Comparison of ENCODE assay signal across 30 cellular contexts in genomic region chr22:24370426-24370825, GRCh38. TPM values are rescaled to one million over a fixed set of nuclear protein-coding genes. Genes with fewer than 3 reads are reported as not detected.
DNase-seq lines count a peak whose midpoint lies in the region; ATAC-seq, FAIRE-seq and TF ChIP-seq lines count a peak whose summit lies in the region.
"Had no signal": no experiment of that assay in that cellular context is flagged by ENCODE, and none has a peak within 500 bp of the region (broad histone marks: within the 10 kb centered on the region; RNA-seq: fewer than 3 reads in every experiment).

No MANE protein-coding gene starts in this region.

- peaks cover 81% of the 10 kb centered on the region for H3K36me3 Mint-ChIP-seq in MCF 10A (ENCODE audit: insufficient read depth, unreplicated experiment)

- BruUV-seq in mammary epithelial cell (replicated peaks; lab: Mats Ljungman, UMichigan) (no TSS peak), MCF 10A (replicated peaks; lab: Mats Ljungman, UMichigan) (no TSS peak)

- in situ Hi-C loops in mammary epithelial cell (cut with MboI; ENCODE audit: low sequenced_read_pairs in 2 of 2), result no loop called here

- H3K79me2 ChIP-seq in mammary epithelial cell (ENCODE audit: insufficient read depth, low read length), result no peaks in the 10 kb centered on the region

- WGBS in mammary epithelial cell (ENCODE audit: low coverage, missing lambda C conversion rate), result 13% methylated on average over 2 of the region's 2 CpGs

- no peak overlapping the region for H3K4me3 ChIP-seq in mammary epithelial cell (replicated peaks in 1 of 3; ENCODE audit: insufficient read depth in 1 of 3, low read depth in 2 of 3, low read length in 3 of 3)
- H3K4me3 ChIP-seq in bronchial epithelial cell (ENCODE audit: low read depth, low read length), result no peak overlapping the region
- no peak overlapping the region for H3K4me3 ChIP-seq in fibroblast of the aortic adventitia (ENCODE audit: low read depth, low read length)
- H3K4me3 ChIP-seq in vagina, result no peak overlapping the region
- H3K4me3 ChIP-seq: A549, breast epithelium, gastroesophageal sphincter, K562, ovary, Peyer's patch, upper lobe of left lung had no signal

- no peaks in the 10 kb centered on the region for H4K20me1 ChIP-seq in mammary epithelial cell (ENCODE audit: insufficient read depth, low read length)

- H3K9ac ChIP-seq in mammary epithelial cell (ENCODE audit: insufficient read depth, low read length), result no peak overlapping the region

- H3K4me3 Mint-ChIP-seq in MCF 10A (ENCODE audit: unreplicated experiment), result no peak overlapping the region
- H3K4me3 Mint-ChIP-seq: activated CD4-positive, alpha-beta T cell treated with anti-CD3 and anti-CD28 coated beads for 36 hours; activated CD8-positive, alpha-beta T cell treated with anti-CD3 and anti-CD28 coated beads, Interleukin-2, amount 10 ng/mL, durations not matched to agents 7 days and 5 days; CD4-positive, alpha-beta memory T cell had no signal

- H3K27ac ChIP-seq in mammary epithelial cell (ENCODE audit: insufficient read depth, low read depth, low read length) (no peak overlapping the region), vagina (no peak overlapping the region)
- H3K27ac ChIP-seq: A549, breast epithelium, epithelial cell of prostate, gastroesophageal sphincter, ovary, Peyer's patch, VCaP had no signal

- H3K27me3 ChIP-seq in mammary epithelial cell (ENCODE audit: insufficient read depth, low read length) (no peaks in the 10 kb centered on the region), bronchial epithelial cell (ENCODE audit: control insufficient read depth, insufficient read depth, low read length) (no peaks in the 10 kb centered on the region), vagina (no peaks in the 10 kb centered on the region)
- H3K27me3 ChIP-seq: breast epithelium, gastroesophageal sphincter, ovary, Peyer's patch, upper lobe of left lung had no signal

- H3K9me3 Mint-ChIP-seq in MCF 10A (ENCODE audit: unreplicated experiment), result no peaks in the 10 kb centered on the region
- H3K9me3 Mint-ChIP-seq: activated naive CD4-positive, alpha-beta T cell treated with anti-CD3 and anti-CD28 coated beads, Interleukin-2, amount 50 U/mL, for 72 hours had no signal

- H3K4me1 ChIP-seq in mammary epithelial cell (ENCODE audit: insufficient read depth, low read length) (peaks cover 8% of the 10 kb centered on the region), vagina (no peaks in the 10 kb centered on the region)
- H3K4me1 ChIP-seq: breast epithelium, gastroesophageal sphincter, Peyer's patch had no signal

- H3K27ac Mint-ChIP-seq in MCF 10A (ENCODE audit: low read depth, unreplicated experiment), result no peak overlapping the region
- H3K27ac Mint-ChIP-seq: activated CD4-positive, alpha-beta T cell treated with anti-CD3 and anti-CD28 coated beads for 36 hours; activated CD8-positive, alpha-beta T cell treated with anti-CD3 and anti-CD28 coated beads, Interleukin-2, amount 10 ng/mL, durations not matched to agents 7 days and 5 days had no signal

- no peak overlapping the region for H2AFZ ChIP-seq in mammary epithelial cell (ENCODE audit: low read depth, low read length)

- H3K27me3 Mint-ChIP-seq in MCF 10A (ENCODE audit: insufficient read depth, unreplicated experiment), result no peaks in the 10 kb centered on the region
- H3K27me3 Mint-ChIP-seq: activated CD4-positive, alpha-beta T cell treated with anti-CD3 and anti-CD28 coated beads for 36 hours; CD4-positive, alpha-beta memory T cell had no signal

- peaks cover 26% of the 10 kb centered on the region for H3K36me3 ChIP-seq in mammary epithelial cell (ENCODE audit: insufficient read depth, low read length)
- H3K36me3 ChIP-seq in bronchial epithelial cell (ENCODE audit: control insufficient read depth, insufficient read depth, low read length), result peaks cover 19% of the 10 kb centered on the region
- peaks cover 0 to 52% of the 10 kb centered on the region in 2 donors for H3K36me3 ChIP-seq in vagina
- H3K36me3 ChIP-seq: breast epithelium had no signal

- H3K9me3 ChIP-seq in mammary epithelial cell (replicated peaks; ENCODE audit: insufficient read depth, low read length) (no peaks in the 10 kb centered on the region), vagina (no peaks in the 10 kb centered on the region)
- H3K9me3 ChIP-seq: A549, breast epithelium, gastroesophageal sphincter, ovary, Peyer's patch, upper lobe of left lung had no signal

- DNase-seq in mammary epithelial cell, result peak; percentile 32
- DNase-seq in MCF 10A (ENCODE audit: unreplicated experiment), result no peak
- DNase-seq in bronchial epithelial cell (ENCODE audit: low read depth), result peak; percentile 15
- DNase-seq in fibroblast of the aortic adventitia (ENCODE audit: low read depth), result peak; percentile 66
- DNase-seq in vagina (ENCODE audit: extremely low spot score in 2 of 2), result no peak
- no peak for DNase-seq in SK-N-DZ (ENCODE audit: low spot score)
- no peak for DNase-seq in NCI-H2227 (lab: John Stamatoyannopoulos, UW; ENCODE audit: unreplicated experiment)
- DNase-seq: activated CD4-positive, alpha-beta T cell treated with anti-CD3 and anti-CD28 coated beads for 36 hours; activated CD8-positive, alpha-beta T cell treated with anti-CD3 and anti-CD28 coated beads, Interleukin-2, amount 10 ng/mL, durations not matched to agents 7 days and 5 days; amygdala; CD4-positive, alpha-beta memory T cell; effector CD4-positive, alpha-beta T cell; H7; NCI-H1436 treated with DMSO at 0.1 percent for 48 hours; NCI-H748 treated with DMSO at 0.1 percent for 48 hours; ovary; Peyer's patch; SHP77; stimulated activated CD4-positive, alpha-beta T cell treated with anti-CD3 and anti-CD28 coated beads, Interleukin-4, amount 100 ng/mL, for 4 hours; upper lobe of left lung had no signal

- TF ChIP-seq CTCF in mammary epithelial cell (conservative IDR thresholded peaks at IDR 0.05 in 1 of 2, IDR thresholded peaks at IDR 0.05 in 1 of 2; ENCODE audit: extremely low read depth in 1 of 2, insufficient read depth in 1 of 2, low read depth in 1 of 2, low read length in 2 of 2) (no peak), MCF 10A (IDR thresholded peaks at IDR 0.05; ENCODE audit: unreplicated experiment) (no peak), bronchial epithelial cell (IDR thresholded peaks at IDR 0.05; ENCODE audit: insufficient read depth, low read length, severe bottlenecking) (no peak), fibroblast of the aortic adventitia (IDR thresholded peaks at IDR 0.05; ENCODE audit: insufficient read depth, low read length) (no peak), vagina (IDR thresholded peaks at IDR 0.05) (no peak)

- ATAC-seq in HG03139 (IDR thresholded peaks at IDR 0.05; ENCODE audit: unreplicated experiment), result no peak
- ATAC-seq: A549; activated CD4-positive, alpha-beta T cell treated with anti-CD3 and anti-CD28 coated beads for 36 hours; activated CD8-positive, alpha-beta T cell treated with anti-CD3 and anti-CD28 coated beads, Interleukin-2, amount 10 ng/mL, durations not matched to agents 7 days and 5 days; activated naive CD4-positive, alpha-beta T cell treated with anti-CD3 and anti-CD28 coated beads, Interleukin-2, amount 50 U/mL, for 72 hours; gastroesophageal sphincter; K562 had no signal

- intact Hi-C loops in mammary epithelial cell (cut with micrococcal nuclease), result loop anchor here (5.0 kb wide), 1 partner anchor 43 kb away; no protein-coding TSS in a partner anchor
- intact Hi-C loops in MCF 10A (cut with micrococcal nuclease), result no loop called here
- intact Hi-C loops in vagina (cut with DNase I), result no loop called here

- no peak for FAIRE-seq in bronchial epithelial cell (lab: Jason Lieb, UNC)
- FAIRE-seq: A549, GM18507, HTR-8/SVneo, K562 had no signal

- H3K4me1 Mint-ChIP-seq in MCF 10A (ENCODE audit: insufficient read depth, unreplicated experiment), result peaks cover 5% of the 10 kb centered on the region
- H3K4me1 Mint-ChIP-seq: activated CD4-positive, alpha-beta T cell treated with anti-CD3 and anti-CD28 coated beads for 36 hours; CD4-positive, alpha-beta memory T cell had no signal

- dilution Hi-C loops in mammary epithelial cell (cut with HindIII; ENCODE audit: low sequenced_read_pairs), result no loop called here

- CTCF ChIA-PET in mammary epithelial cell (lab: Charles Lee; ENCODE audit: low non-redundant PET), result no interaction called here
- CTCF ChIA-PET in MCF 10A (lab: Yijun Ruan, JAX), result no interaction called here

- H3K4me2 ChIP-seq in mammary epithelial cell (ENCODE audit: insufficient read depth, low read depth, low read length), result no peak overlapping the region
- H3K4me2 ChIP-seq: A549 had no signal

- POLR2A ChIA-PET in MCF 10A (lab: Yijun Ruan, JAX), result no interaction called here

- TF ChIP-seq POLR2A in vagina (IDR thresholded peaks at IDR 0.05), result no peak

RNA-seq across cellular contexts. Expression of gene ADORA2A, which starts 57.0 kb away (rescaled TPM):
- total RNA-seq in mammary epithelial cell (1 to 10 TPM; 1.2 to 1.8 TPM), MCF 10A (2022) (0.96 and 1.4 TPM in 2 replicates), bronchial epithelial cell (under 0.01 and 0.77 TPM in 2 replicates), fibroblast of the aortic adventitia (ENCODE audit: low replicate concordance) (0.45 and 0.74 TPM in 2 replicates), vagina (5.2 TPM)
- polyA plus RNA-seq in mammary epithelial cell, result 0.40 TPM
- polyA minus RNA-seq in mammary epithelial cell, result not detected
- polyA plus RNA-seq in SK-N-DZ (2014; cell fraction: cytosol; rRNA removed), result 8.7 and 11.8 TPM in 2 replicates
- 4.8 and 7.8 TPM in 2 replicates for polyA plus RNA-seq in SK-N-DZ (2014; cell fraction: nucleus; rRNA removed)

Comparison
In these comparisons a context has a peak if more than half of its experiments do, and no peak if none do; other contexts are left out.
1. DNase-seq: peak in mammary epithelial cell (single experiment), bronchial epithelial cell (single experiment) and fibroblast of the aortic adventitia (single experiment); none in MCF 10A (single experiment), vagina (0 of 2), SK-N-DZ (single experiment) and NCI-H2227 (single experiment).